Comparison of ENCODE assay signal across 18 cellular contexts in genomic region chr14:38079886-38080285, GRCh38.
"Had no signal": no experiment of that assay in that cellular context is flagged by ENCODE, and none has a peak within 500 bp of the region (broad histone marks: within the 10 kb centered on the region; RNA-seq: fewer than 3 reads in every experiment).

No MANE protein-coding gene starts in this region.

- H3K27ac ChIP-seq: brain microvascular endothelial cell, right atrium auricular region, transverse colon had no signal

- H3K36me3 Mint-ChIP-seq: naive B cell had no signal

- H3K4me3 Mint-ChIP-seq: activated CD4-positive, alpha-beta T cell treated with anti-CD3 and anti-CD28 coated beads, Interleukin-2, amount 10 ng/mL, durations not matched to agents 7 days and 5 days; naive B cell had no signal

- H3K4me3 ChIP-seq: lung, right atrium auricular region, transverse colon had no signal

- H3K27me3 ChIP-seq: brain microvascular endothelial cell, right atrium auricular region, transverse colon had no signal

- H3K36me3 ChIP-seq: brain microvascular endothelial cell, right atrium auricular region, transverse colon had no signal

- DNase-seq: activated CD4-positive, alpha-beta T cell treated with anti-CD3 and anti-CD28 coated beads, Interleukin-2, amount 10 ng/mL, durations not matched to agents 7 days and 5 days; activated CD4-positive, CD25-positive, alpha-beta regulatory T cell; activated naive CD4-positive, alpha-beta T cell; activated naive CD8-positive, alpha-beta T cell treated with anti-CD3 and anti-CD28 coated beads, Interleukin-2, amount 10 ng/mL, durations not matched to agents 7 days and 5 days; activated T-cell treated with anti-CD3 and anti-CD28 coated beads for 4 hours; anterior cingulate cortex; brain microvascular endothelial cell; cortex of kidney; effector CD8-positive, alpha-beta T cell; head of caudate nucleus; left cardiac atrium; naive B cell; stimulated activated CD4-positive, alpha-beta T cell treated with anti-CD3 and anti-CD28 coated beads, Interleukin-2, amount 100 ng/mL, for 48 hours; stimulated activated naive CD4-positive, alpha-beta T cell; transverse colon had no signal

- H3K4me1 ChIP-seq: right atrium auricular region had no signal

- H3K9me3 Mint-ChIP-seq: activated naive CD8-positive, alpha-beta T cell treated with anti-CD3 and anti-CD28 coated beads, Interleukin-2, amount 10 ng/mL, durations not matched to agents 7 days and 5 days had no signal

- ATAC-seq: left cardiac atrium had no signal

- H3K27me3 Mint-ChIP-seq: activated CD4-positive, alpha-beta T cell treated with anti-CD3 and anti-CD28 coated beads, Interleukin-2, amount 10 ng/mL, durations not matched to agents 7 days and 5 days; activated naive CD8-positive, alpha-beta T cell treated with anti-CD3 and anti-CD28 coated beads, Interleukin-2, amount 10 ng/mL, durations not matched to agents 7 days and 5 days; naive B cell; progenitor cell of endocrine pancreas had no signal

- H3K9me3 ChIP-seq: transverse colon had no signal

- H3K27ac Mint-ChIP-seq: naive B cell, progenitor cell of endocrine pancreas had no signal

- H3K4me1 Mint-ChIP-seq: naive B cell had no signal
